Comparison of ENCODE assay signal across 14 cellular contexts in genomic region chr21:15197696-15198095, GRCh38.
DNase-seq lines count a peak whose midpoint lies in the region; TF ChIP-seq lines count a peak whose summit lies in the region.
"Had no signal": no experiment of that assay in that cellular context is flagged by ENCODE, and none has a peak within 500 bp of the region (broad histone marks: within the 10 kb centered on the region; RNA-seq: fewer than 3 reads in every experiment).

No MANE protein-coding gene starts in this region.

- H3K4me1 Mint-ChIP-seq in MCF 10A (ENCODE audit: insufficient read depth, unreplicated experiment), result no peaks in the 10 kb centered on the region
- no peaks in the 10 kb centered on the region for H3K4me1 Mint-ChIP-seq in T-helper 2 cell treated with Interferon-gamma antibody and Interleukin-4, amounts not matched to agents 5 μg/mL and 100 μg/mL, for 36 hours (ENCODE audit: low read depth)

- CTCF ChIA-PET in MCF 10A (lab: Yijun Ruan, JAX), result interaction anchor here (0.6 kb wide), 1 partner anchor 11 kb away, joined by 3 read pairs; no protein-coding TSS in a partner anchor
- CTCF ChIA-PET in mammary epithelial cell (lab: Charles Lee; ENCODE audit: low non-redundant PET), result no interaction called here

- H3K4me3 ChIP-seq in mammary epithelial cell (replicated peaks in 1 of 3; ENCODE audit: insufficient read depth in 1 of 3, low read depth in 2 of 3, low read length in 3 of 3) (no peak overlapping the region), osteoblast (ENCODE audit: insufficient read depth, low read length) (no peak overlapping the region), vagina (no peak overlapping the region), Karpas-422 (ENCODE audit: low read length) (no peak overlapping the region)
- H3K4me3 ChIP-seq: BLaER1, HAP-1 had no signal

- H3K9ac ChIP-seq in mammary epithelial cell (ENCODE audit: insufficient read depth, low read length) (no peak overlapping the region), Karpas-422 (ENCODE audit: low read length) (no peak overlapping the region)
- H3K9ac ChIP-seq: BLaER1 had no signal

- H3K36me3 Mint-ChIP-seq in MCF 10A (ENCODE audit: insufficient read depth, unreplicated experiment), result no peaks in the 10 kb centered on the region
- no peaks in the 10 kb centered on the region for H3K36me3 Mint-ChIP-seq in T-helper 2 cell treated with Interferon-gamma antibody and Interleukin-4, amounts not matched to agents 5 μg/mL and 100 μg/mL, for 36 hours (ENCODE audit: low read depth)
- H3K36me3 Mint-ChIP-seq: CD8-positive, alpha-beta memory T cell had no signal

- POLR2A ChIA-PET in MCF 10A (lab: Yijun Ruan, JAX), result no interaction called here

- dilution Hi-C loops in mammary epithelial cell (cut with HindIII; ENCODE audit: low sequenced_read_pairs), result no loop called here

- H3K36me3 ChIP-seq in mammary epithelial cell (ENCODE audit: insufficient read depth, low read length), result no peaks in the 10 kb centered on the region
- H3K36me3 ChIP-seq in osteoblast (ENCODE audit: insufficient read depth, low read length), result no peaks in the 10 kb centered on the region
- no peaks in the 10 kb centered on the region for H3K36me3 ChIP-seq in vagina
- H3K36me3 ChIP-seq in Karpas-422 (ENCODE audit: insufficient read depth, low read length), result no peaks in the 10 kb centered on the region
- H3K36me3 ChIP-seq: BLaER1, HAP-1 had no signal

- no peaks in the 10 kb centered on the region for H3K9me2 ChIP-seq in Karpas-422 (replicated peaks; ENCODE audit: insufficient read depth, low read length)

- no peaks in the 10 kb centered on the region for H3K79me2 ChIP-seq in mammary epithelial cell (ENCODE audit: insufficient read depth, low read length)
- no peaks in the 10 kb centered on the region for H3K79me2 ChIP-seq in osteoblast (ENCODE audit: insufficient read depth, low read length)
- no peaks in the 10 kb centered on the region for H3K79me2 ChIP-seq in Karpas-422 (ENCODE audit: low read length)

- H3K4me2 ChIP-seq in mammary epithelial cell (ENCODE audit: insufficient read depth, low read depth, low read length) (no peak overlapping the region), osteoblast (ENCODE audit: insufficient read depth, low read length) (no peak overlapping the region), Karpas-422 (ENCODE audit: low read depth, low read length, poor library complexity, severe bottlenecking) (no peak overlapping the region)
- H3K4me2 ChIP-seq: BLaER1 had no signal

- in situ Hi-C loops in mammary epithelial cell (cut with MboI; ENCODE audit: low sequenced_read_pairs in 2 of 2), result no loop called here

- H4K20me1 ChIP-seq in mammary epithelial cell (ENCODE audit: insufficient read depth, low read length) (no peaks in the 10 kb centered on the region), osteoblast (ENCODE audit: insufficient read depth, low read length) (no peaks in the 10 kb centered on the region), Karpas-422 (ENCODE audit: insufficient read depth, low read depth, low read length) (no peaks in the 10 kb centered on the region)
- H4K20me1 ChIP-seq: BLaER1 had no signal

- BruUV-seq in MCF 10A (replicated peaks; lab: Mats Ljungman, UMichigan), result no TSS peak
- BruUV-seq in mammary epithelial cell (replicated peaks; lab: Mats Ljungman, UMichigan), result no TSS peak

- H3K27me3 ChIP-seq in mammary epithelial cell (ENCODE audit: insufficient read depth, low read length) (no peaks in the 10 kb centered on the region), osteoblast (ENCODE audit: insufficient read depth, low read length) (no peaks in the 10 kb centered on the region), vagina (no peaks in the 10 kb centered on the region), Karpas-422 (ENCODE audit: low read length) (no peaks in the 10 kb centered on the region)
- H3K27me3 ChIP-seq: BLaER1 had no signal

- H3K9me3 ChIP-seq in mammary epithelial cell (replicated peaks; ENCODE audit: insufficient read depth, low read length), result no peaks in the 10 kb centered on the region
- H3K9me3 ChIP-seq in osteoblast (ENCODE audit: low read depth, low read length), result no peaks in the 10 kb centered on the region
- no peaks in the 10 kb centered on the region for H3K9me3 ChIP-seq in vagina
- peaks cover 4% of the 10 kb centered on the region; the same call in 1 of the 2 replicates for H3K9me3 ChIP-seq in Karpas-422 (ENCODE audit: low read length)
- H3K9me3 ChIP-seq: BLaER1, Caco-2, HAP-1 had no signal

- H3K9me3 Mint-ChIP-seq in MCF 10A (ENCODE audit: unreplicated experiment), result peaks cover under 1% of the 10 kb centered on the region
- H3K9me3 Mint-ChIP-seq in T-helper 2 cell treated with Interferon-gamma antibody and Interleukin-4, amounts not matched to agents 5 μg/mL and 100 μg/mL, for 36 hours, result no peaks in the 10 kb centered on the region
- H3K9me3 Mint-ChIP-seq: CD8-positive, alpha-beta memory T cell had no signal

- no peak overlapping the region for H3K27ac ChIP-seq in mammary epithelial cell (ENCODE audit: insufficient read depth, low read depth, low read length)
- H3K27ac ChIP-seq in osteoblast (ENCODE audit: low read depth, low read length), result no peak overlapping the region
- H3K27ac ChIP-seq in vagina, result peak overlapping the region; percentile 10
- H3K27ac ChIP-seq in Karpas-422 (ENCODE audit: low read length), result no peak overlapping the region
- H3K27ac ChIP-seq: 22Rv1, BLaER1 had no signal

- 96% methylated on average over 2 of the region's 2 CpGs for WGBS in mammary epithelial cell (ENCODE audit: low coverage, missing lambda C conversion rate)

- TF ChIP-seq POLR2A in vagina (IDR thresholded peaks at IDR 0.05), result no peak

- DNase-seq in MCF 10A (ENCODE audit: unreplicated experiment), result peak; percentile 9
- no peak for DNase-seq in mammary epithelial cell
- peak; percentile 11 for DNase-seq in fibroblast of peridontal ligament (ENCODE audit: extremely low read depth)
- peak; percentile 43 for DNase-seq in osteoblast (ENCODE audit: insufficient read length, low spot score, missing footprints)
- DNase-seq in vagina (ENCODE audit: extremely low spot score in 2 of 2), result no peak
- DNase-seq in T-helper 2 cell treated with Interferon-gamma antibody and Interleukin-4, amounts not matched to agents 5 μg/mL and 100 μg/mL, for 36 hours (ENCODE audit: low spot score), result no peak
- DNase-seq in Karpas-422, result no peak
- no peak for DNase-seq in iPS-NIHi11 (ENCODE audit: low spot score)
- DNase-seq: Caco-2; CD8-positive, alpha-beta memory T cell; DMS53 had no signal

- H3K4me1 ChIP-seq in mammary epithelial cell (ENCODE audit: insufficient read depth, low read length), result no peaks in the 10 kb centered on the region
- no peaks in the 10 kb centered on the region for H3K4me1 ChIP-seq in osteoblast (ENCODE audit: insufficient read depth, low read length)
- H3K4me1 ChIP-seq in vagina, result no peaks in the 10 kb centered on the region
- no peaks in the 10 kb centered on the region for H3K4me1 ChIP-seq in Karpas-422 (ENCODE audit: low read length)
- H3K4me1 ChIP-seq: BLaER1, HAP-1 had no signal

- H3K27ac Mint-ChIP-seq in MCF 10A (ENCODE audit: low read depth, unreplicated experiment), result no peak overlapping the region
- no peak overlapping the region for H3K27ac Mint-ChIP-seq in T-helper 2 cell treated with Interferon-gamma antibody and Interleukin-4, amounts not matched to agents 5 μg/mL and 100 μg/mL, for 36 hours
- H3K27ac Mint-ChIP-seq: CD8-positive, alpha-beta memory T cell had no signal

- no peak overlapping the region for H3K4me3 Mint-ChIP-seq in MCF 10A (ENCODE audit: unreplicated experiment)
- H3K4me3 Mint-ChIP-seq in T-helper 2 cell treated with Interferon-gamma antibody and Interleukin-4, amounts not matched to agents 5 μg/mL and 100 μg/mL, for 36 hours, result no peak overlapping the region
- H3K4me3 Mint-ChIP-seq: CD8-positive, alpha-beta memory T cell had no signal

- no peaks in the 10 kb centered on the region for H3K27me3 Mint-ChIP-seq in MCF 10A (ENCODE audit: insufficient read depth, unreplicated experiment)
- H3K27me3 Mint-ChIP-seq in T-helper 2 cell treated with Interferon-gamma antibody and Interleukin-4, amounts not matched to agents 5 μg/mL and 100 μg/mL, for 36 hours (ENCODE audit: low read depth), result peaks cover 2% of the 10 kb centered on the region

- intact Hi-C loops in MCF 10A (cut with micrococcal nuclease) (no loop called here), mammary epithelial cell (cut with micrococcal nuclease) (no loop called here), vagina (cut with DNase I) (no loop called here)

- H2AFZ ChIP-seq in mammary epithelial cell (ENCODE audit: low read depth, low read length) (no peak overlapping the region), osteoblast (ENCODE audit: low read length) (no peak overlapping the region), Karpas-422 (ENCODE audit: low read length) (no peak overlapping the region)

- TF ChIP-seq CTCF in MCF 10A (IDR thresholded peaks at IDR 0.05; ENCODE audit: unreplicated experiment) (no peak), mammary epithelial cell (conservative IDR thresholded peaks at IDR 0.05 in 1 of 2, IDR thresholded peaks at IDR 0.05 in 1 of 2; ENCODE audit: extremely low read depth in 1 of 2, insufficient read depth in 1 of 2, low read depth in 1 of 2, low read length in 2 of 2) (no peak), osteoblast (IDR thresholded peaks at IDR 0.05; ENCODE audit: extremely low read depth, low read depth, low read length) (no peak), vagina (IDR thresholded peaks at IDR 0.05) (no peak)

Comparison
In these comparisons a context has a peak if more than half of its experiments do, and no peak if none do; other contexts are left out.
1. DNase-seq: peak in MCF 10A (single experiment), fibroblast of peridontal ligament (single experiment) and osteoblast (single experiment); none in mammary epithelial cell (single experiment), vagina (0 of 2), T-helper 2 cell treated with Interferon-gamma antibody and Interleukin-4, amounts not matched to agents 5 μg/mL and 100 μg/mL, for 36 hours (single experiment), Karpas-422 (single experiment) and iPS-NIHi11 (single experiment).